ENCODE assay signal across 8 cellular contexts in the genomic region with DNA sequence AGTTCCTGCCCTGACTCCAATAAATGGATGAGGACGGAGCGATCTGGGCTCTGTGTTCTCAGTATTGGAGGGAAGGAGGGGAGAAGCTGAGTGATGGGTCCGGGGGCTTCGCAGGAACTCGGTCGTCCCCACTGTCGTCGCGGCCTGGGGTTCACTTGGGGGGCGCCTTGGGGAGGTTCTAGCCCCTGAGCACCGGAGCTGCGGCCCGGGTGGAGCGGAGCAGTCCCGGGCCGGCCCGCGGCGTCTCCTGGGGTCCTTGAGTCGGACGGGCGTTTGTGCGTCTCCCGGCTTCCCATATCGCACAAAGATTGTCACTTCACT. TPM values are rescaled to one million over a fixed set of nuclear protein-coding genes. Genes with fewer than 3 reads are reported as not detected.
DNase-seq lines count a peak whose midpoint lies in the region; ATAC-seq, FAIRE-seq and TF ChIP-seq lines count a peak whose summit lies in the region.
"Had no signal": no experiment of that assay in that cellular context is flagged by ENCODE, and none has a peak within 500 bp of the region (broad histone marks: within the 10 kb centered on the region; RNA-seq: fewer than 3 reads in every experiment).

No MANE protein-coding gene starts in this region.

- no peak overlapping the region for H3K27ac Mint-ChIP-seq in activated T-cell treated with anti-CD3 and anti-CD28 coated beads, Interleukin-2, amount 50 U/mL, for 72 hours

- H3K9ac ChIP-seq in skeletal muscle tissue (ENCODE audit: low read depth in 1 of 3, low read length in 3 of 3) = no peak overlapping the region

- peaks cover 49 to 56% (median 50%) of the 10 kb centered on the region in 3 donors for H3K27me3 ChIP-seq in skeletal muscle tissue (ENCODE audit: control insufficient read depth in 3 of 3, insufficient read depth in 3 of 3, low read length in 3 of 3)

- peaks cover 2% of the 10 kb centered on the region for H3K4me1 Mint-ChIP-seq in activated T-cell treated with anti-CD3 and anti-CD28 coated beads, Interleukin-2, amount 50 U/mL, for 72 hours (ENCODE audit: low read depth)

- H3K4me1 ChIP-seq in skeletal muscle tissue (ENCODE audit: control insufficient read depth in 3 of 3, insufficient read depth in 3 of 3, low read length in 3 of 3) = peaks cover 16 to 23% (median 21%) of the 10 kb centered on the region in 3 donors

- H3K27ac ChIP-seq in skeletal muscle tissue (ENCODE audit: low read depth, low read length) = no peak overlapping the region
- H3K27ac ChIP-seq: tibial nerve had no signal

- no peak for DNase-seq in activated T-cell treated with anti-CD3 and anti-CD28 coated beads, Interleukin-2, amount 50 U/mL, for 72 hours
- DNase-seq in activated T-cell treated with anti-CD3 and anti-CD28 coated beads for 4 hours (no peak), erythroblast (lab: John Stamatoyannopoulos, UW) (peak; percentile 68 to 76), GM19239 (ENCODE audit: insufficient read length, low spot score) (no peak)
- DNase-seq: AML-193 had no signal

- H3K4me3 ChIP-seq in skeletal muscle tissue (ENCODE audit: low read length in 3 of 3) = peak overlapping the region in 2 of 3 donors; percentile 41 to 46

- peak in 1 of 2 donors; percentile 2 for ATAC-seq in activated T-cell treated with anti-CD3 and anti-CD28 coated beads, Interleukin-2, amount 50 U/mL, for 72 hours (replicated peaks in 1 of 2)
- ATAC-seq in GM18858 (IDR thresholded peaks at IDR 0.05; ENCODE audit: unreplicated experiment) = no peak

- H3K36me3 ChIP-seq in skeletal muscle tissue (ENCODE audit: control insufficient read depth in 3 of 3, insufficient read depth in 3 of 3, low read length in 3 of 3) = no peaks in the 10 kb centered on the region
- H3K36me3 ChIP-seq: tibial nerve had no signal

- no peak for TF ChIP-seq POLR2A in erythroblast (IDR thresholded peaks at IDR 0.05; ENCODE audit: low read length)

- H3K36me3 Mint-ChIP-seq in activated T-cell treated with anti-CD3 and anti-CD28 coated beads, Interleukin-2, amount 50 U/mL, for 72 hours (ENCODE audit: insufficient read depth in 2 of 2) = no peaks in the 10 kb centered on the region

- H3K9me3 Mint-ChIP-seq in activated T-cell treated with anti-CD3 and anti-CD28 coated beads, Interleukin-2, amount 50 U/mL, for 72 hours = no peaks in the 10 kb centered on the region

- H3K27me3 Mint-ChIP-seq in activated T-cell treated with anti-CD3 and anti-CD28 coated beads, Interleukin-2, amount 50 U/mL, for 72 hours (ENCODE audit: low read depth) = peaks cover 44% of the 10 kb centered on the region

- peak overlapping the region; percentile 68 to 79 for H3K4me3 Mint-ChIP-seq in activated T-cell treated with anti-CD3 and anti-CD28 coated beads, Interleukin-2, amount 50 U/mL, for 72 hours

- FAIRE-seq in GM19239 (lab: Jason Lieb, UNC) = no peak

- H3K9me3 ChIP-seq in skeletal muscle tissue (ENCODE audit: control insufficient read depth in 3 of 3, low read length in 3 of 3) = no peaks in the 10 kb centered on the region
- H3K9me3 ChIP-seq: tibial nerve had no signal

RNA-seq across cellular contexts. Expression of gene HBM, which starts 0.6 kb away (rescaled TPM):
- total RNA-seq in activated T-cell treated with anti-CD3 and anti-CD28 coated beads, Interleukin-2, amount 50 U/mL, for 72 hours = not detected
- total RNA-seq in skeletal muscle tissue = 151 TPM

RNA-seq across cellular contexts. Expression of gene HBA2, which starts 7.5 kb away (rescaled TPM):
- not detected for total RNA-seq in activated T-cell treated with anti-CD3 and anti-CD28 coated beads, Interleukin-2, amount 50 U/mL, for 72 hours
- 5,761 TPM for total RNA-seq in skeletal muscle tissue

RNA-seq across cellular contexts. Expression of gene HBA1, which starts 11.3 kb away (rescaled TPM):
- total RNA-seq in activated T-cell treated with anti-CD3 and anti-CD28 coated beads, Interleukin-2, amount 50 U/mL, for 72 hours = 1 to 10 TPM in 1 of 2 donors, not detected in 1; 1.1 TPM
- 2,922 TPM for total RNA-seq in skeletal muscle tissue

RNA-seq across cellular contexts. Expression of gene HBZ, which starts 12.7 kb away (rescaled TPM):
- total RNA-seq in activated T-cell treated with anti-CD3 and anti-CD28 coated beads, Interleukin-2, amount 50 U/mL, for 72 hours = not detected
- total RNA-seq in skeletal muscle tissue = 1.0 TPM
- total RNA-seq: tibial nerve had no signal

RNA-seq across cellular contexts. Expression of gene HBQ1, which starts 15.1 kb away (rescaled TPM):
- total RNA-seq in activated T-cell treated with anti-CD3 and anti-CD28 coated beads, Interleukin-2, amount 50 U/mL, for 72 hours = not detected
- 14.1 TPM for total RNA-seq in skeletal muscle tissue
- total RNA-seq: tibial nerve had no signal

Comparison
In these comparisons a context has a peak if more than half of its experiments do, and no peak if none do; other contexts are left out.
1. DNase-seq: peak in erythroblast (2 of 2); none in activated T-cell treated with anti-CD3 and anti-CD28 coated beads, Interleukin-2, amount 50 U/mL, for 72 hours (0 of 2), activated T-cell treated with anti-CD3 and anti-CD28 coated beads for 4 hours (single experiment) and GM19239 (single experiment).